In genomic region chr4:152719856-152720556, GRCh38 we compare ENCODE assay signal across 17 cellular contexts. TPM values are rescaled to one million over a fixed set of nuclear protein-coding genes. Genes with fewer than 3 reads are reported as not detected.
DNase-seq lines count a peak whose midpoint lies in the region; ATAC-seq and TF ChIP-seq lines count a peak whose summit lies in the region.
"Had no signal": no experiment of that assay in that cellular context is flagged by ENCODE, and none has a peak within 500 bp of the region (broad histone marks: within the 10 kb centered on the region; RNA-seq: fewer than 3 reads in every experiment).

No MANE protein-coding gene starts in this region.

- TF ChIP-seq CTCF in Caco-2 (IDR thresholded peaks at IDR 0.05; ENCODE audit: insufficient read depth in 1 of 2, low read depth in 1 of 2, low read length in 1 of 2, severe bottlenecking in 1 of 2, unreplicated experiment in 1 of 2), result no peak
- TF ChIP-seq CTCF in choroid plexus epithelial cell (conservative IDR thresholded peaks at IDR 0.05; ENCODE audit: low read depth, low read length), result no peak
- TF ChIP-seq CTCF in coronary artery (IDR thresholded peaks at IDR 0.05), result no peak

- H2BK120ac ChIP-seq in mesendoderm (ENCODE audit: low read depth, low read length), result no peak overlapping the region

- no peaks in the 10 kb centered on the region for H3K36me3 Mint-ChIP-seq in Caco-2 (ENCODE audit: insufficient read depth, unreplicated experiment)

- peaks cover 5% of the 10 kb centered on the region for H3K9me3 Mint-ChIP-seq in Caco-2 (ENCODE audit: unreplicated experiment)

- H3K4me1 Mint-ChIP-seq in Caco-2 (ENCODE audit: low read depth, unreplicated experiment), result peaks cover 16% of the 10 kb centered on the region
- H3K4me1 Mint-ChIP-seq: immature natural killer cell had no signal

- no peak overlapping the region for H2AK5ac ChIP-seq in mesendoderm (ENCODE audit: low read length)

- intact Hi-C loops in Caco-2 (cut with micrococcal nuclease; ENCODE audit: unreplicated experiment), result no loop called here

- H3K27ac Mint-ChIP-seq in Caco-2 (ENCODE audit: unreplicated experiment), result peak overlapping the region; percentile 2
- H3K27ac Mint-ChIP-seq: immature natural killer cell; stimulated activated memory B cell treated with anti-CD40 and anti-IgM and Interleukin-4, amounts not matched to agents 10 μg/mL and 1 μg/mL and 100 μg/mL, for 72 hours had no signal

- H3K4me3 Mint-ChIP-seq in Caco-2 (ENCODE audit: unreplicated experiment), result no peak overlapping the region
- H3K4me3 Mint-ChIP-seq: activated T-cell treated with anti-CD3 and anti-CD28 coated beads, Interleukin-2, amount 50 U/mL, for 4 hours; immature natural killer cell; stimulated activated memory B cell treated with anti-CD40 and anti-IgM and Interleukin-4, amounts not matched to agents 10 μg/mL and 1 μg/mL and 100 μg/mL, for 72 hours had no signal

- no peaks in the 10 kb centered on the region for H3K79me1 ChIP-seq in mesendoderm (ENCODE audit: low read length)

- no peaks in the 10 kb centered on the region for H3K27me3 Mint-ChIP-seq in Caco-2 (ENCODE audit: insufficient read depth, unreplicated experiment)
- H3K27me3 Mint-ChIP-seq: stimulated activated memory B cell treated with anti-CD40 and anti-IgM and Interleukin-4, amounts not matched to agents 10 μg/mL and 1 μg/mL and 100 μg/mL, for 72 hours had no signal

- H3K4me2 ChIP-seq in mesendoderm (ENCODE audit: low read length), result no peak overlapping the region

- no peak overlapping the region for H2BK5ac ChIP-seq in mesendoderm (ENCODE audit: low read length)

- H3K18ac ChIP-seq in mesendoderm (ENCODE audit: low read length), result peak overlapping the region; percentile 87

- no peaks in the 10 kb centered on the region for H3K9me3 ChIP-seq in Caco-2

- H3K79me2 ChIP-seq in mesendoderm (ENCODE audit: control insufficient read depth, insufficient read depth, low read length), result no peaks in the 10 kb centered on the region

- H3K4me1 ChIP-seq in Caco-2, result peaks cover 26% of the 10 kb centered on the region
- H3K4me1 ChIP-seq in mesendoderm (ENCODE audit: control insufficient read depth, low read depth, low read length), result peaks cover 8% of the 10 kb centered on the region

- no peak overlapping the region for H3K4me3 ChIP-seq in Caco-2 (ENCODE audit: low read depth, low read length)
- no peak overlapping the region for H3K4me3 ChIP-seq in choroid plexus epithelial cell (ENCODE audit: low read depth, low read length)
- H3K4me3 ChIP-seq in mesendoderm (ENCODE audit: low read length), result no peak overlapping the region
- H3K4me3 ChIP-seq in coronary artery, result no peak overlapping the region

- no peak overlapping the region for H3K9ac ChIP-seq in mesendoderm (ENCODE audit: low read length)

- DNase-seq in Caco-2 (no peak), NCI-H2029 (lab: John Stamatoyannopoulos, UW) (peak; percentile 49), choroid plexus epithelial cell (ENCODE audit: low read depth) (peak; percentile 46), mesendoderm (no peak), coronary artery (ENCODE audit: low spot score) (no peak), caudate nucleus (lab: John Stamatoyannopoulos, UW) (no peak), C1 segment of cervical spinal cord (lab: John Stamatoyannopoulos, UW) (no peak)
- DNase-seq: activated T-cell treated with anti-CD3 and anti-CD28 coated beads, Interleukin-2, amount 50 U/mL, for 4 hours; cerebellar nuclear complex; glutamatergic neuron; immature natural killer cell; IMR-90; NCI-H1105; NCI-H446 treated with DMSO at 0.1 percent for 48 hours; occipital lobe had no signal

- H3K27me3 ChIP-seq in Caco-2 (replicated peaks; ENCODE audit: control insufficient read depth, insufficient read depth, low read length) (no peaks in the 10 kb centered on the region), mesendoderm (ENCODE audit: insufficient read depth, low read length, poor library complexity) (no peaks in the 10 kb centered on the region)

- no peak overlapping the region for H4K5ac ChIP-seq in mesendoderm (ENCODE audit: low read length)

- BruUV-seq in Caco-2 (replicated peaks; lab: Mats Ljungman, UMichigan), result no TSS peak

- no peak overlapping the region for H2BK15ac ChIP-seq in mesendoderm (replicated peaks; ENCODE audit: low read depth)

- H3K4ac ChIP-seq in mesendoderm (ENCODE audit: low read depth, low read length), result no peak overlapping the region

- no peak overlapping the region for H3K56ac ChIP-seq in mesendoderm (ENCODE audit: low read length)

- POLR2A ChIA-PET in Caco-2 (lab: Charles Lee), result no interaction called here

- H3K27ac ChIP-seq in mesendoderm (ENCODE audit: low read depth, low read length) (no peak overlapping the region), coronary artery (no peak overlapping the region), caudate nucleus (ENCODE audit: low read depth, low read length) (no peak overlapping the region)

- no CpG with 5 or more reads among the region's 24 CpGs for WGBS in mesendoderm (ENCODE audit: extremely low coverage, insufficient coverage, low lambda C conversion rate)

- H3K36me3 ChIP-seq in Caco-2 (ENCODE audit: control insufficient read depth, insufficient read depth, low read length) (no peaks in the 10 kb centered on the region), mesendoderm (ENCODE audit: control insufficient read depth, insufficient read depth, low read length) (no peaks in the 10 kb centered on the region)

- H4K8ac ChIP-seq in mesendoderm (ENCODE audit: low read depth, low read length), result no peak overlapping the region

- ATAC-seq in HG02642 (IDR thresholded peaks at IDR 0.05; ENCODE audit: poor library complexity, unreplicated experiment), result no peak
- ATAC-seq: activated T-cell treated with anti-CD3 and anti-CD28 coated beads, Interleukin-2, amount 50 U/mL, for 4 hours; stimulated activated memory B cell treated with anti-CD40 and anti-IgM and Interleukin-4, amounts not matched to agents 10 μg/mL and 1 μg/mL and 100 μg/mL, for 72 hours had no signal

- no peak overlapping the region for H3K23ac ChIP-seq in mesendoderm (ENCODE audit: low read length)

- CTCF ChIA-PET in Caco-2 (lab: Charles Lee), result no interaction called here

RNA-seq across cellular contexts. Expression of gene TMEM154, which starts 40.2 kb away (rescaled TPM):
- 2.6 and 4.6 TPM in 2 replicates for total RNA-seq in Caco-2 (2022)
- polyA plus RNA-seq in mesendoderm (2013, experiment 1 of 2), result 12.8 TPM
- polyA plus RNA-seq in mesendoderm (2013, experiment 2 of 2), result 11.9 TPM

RNA-seq across cellular contexts. Expression of gene TIGD4, which starts 59.5 kb away (rescaled TPM):
- 0.95 and 1.0 TPM in 2 replicates for total RNA-seq in Caco-2 (2022)
- polyA plus RNA-seq in mesendoderm (2013, experiment 1 of 2), result 1.7 TPM
- polyA plus RNA-seq in mesendoderm (2013, experiment 2 of 2), result 1.8 TPM
- total RNA-seq: IMR-90 had no signal

RNA-seq across cellular contexts. Expression of gene ARFIP1, which starts 59.7 kb away (rescaled TPM):
- 26.9 and 31.9 TPM in 2 replicates for total RNA-seq in Caco-2 (2022)
- 70.9 TPM for polyA plus RNA-seq in mesendoderm (2013, experiment 1 of 2)
- 69.2 TPM for polyA plus RNA-seq in mesendoderm (2013, experiment 2 of 2)

Comparison
In these comparisons a context has a peak if more than half of its experiments do, and no peak if none do; other contexts are left out.
1. DNase-seq: peak in NCI-H2029 (single experiment) and choroid plexus epithelial cell (single experiment); none in Caco-2 (0 of 2), mesendoderm (single experiment), coronary artery (single experiment), caudate nucleus (0 of 61) and C1 segment of cervical spinal cord (0 of 14).